ENCODE assay signal across 22 cellular contexts in genomic region chr6:126174697-126175096, GRCh38.
"Had no signal": no experiment of that assay in that cellular context is flagged by ENCODE, and none has a peak within 500 bp of the region (broad histone marks: within the 10 kb centered on the region; RNA-seq: fewer than 3 reads in every experiment).

No MANE protein-coding gene starts in this region.

- H3K27me3 Mint-ChIP-seq: dendritic cell treated with granulocyte-macrophage colony-stimulating factor and Interleukin-4, amounts not matched to agents 40 ng/mL and 50 ng/mL, for 4 days; effector memory CD8-positive, alpha-beta T cell had no signal

- ATAC-seq: effector memory CD8-positive, alpha-beta T cell; esophagus mucosa; gastrocnemius medialis; heart right ventricle; left cardiac atrium; left lung; left ventricle myocardium superior; lower lobe of right lung; mucosa of descending colon had no signal

- H3K9me3 Mint-ChIP-seq: dendritic cell treated with granulocyte-macrophage colony-stimulating factor and Interleukin-4, amounts not matched to agents 40 ng/mL and 50 ng/mL, for 4 days; effector memory CD8-positive, alpha-beta T cell; endodermal cell; mesothelial cell of epicardium had no signal

- H3K27ac Mint-ChIP-seq: dendritic cell treated with granulocyte-macrophage colony-stimulating factor and Interleukin-4, amounts not matched to agents 40 ng/mL and 50 ng/mL, for 4 days; endodermal cell; mesothelial cell of epicardium had no signal

- H3K4me1 Mint-ChIP-seq: endodermal cell had no signal

- H3K4me3 Mint-ChIP-seq: dendritic cell treated with granulocyte-macrophage colony-stimulating factor and Interleukin-4, amounts not matched to agents 40 ng/mL and 50 ng/mL, for 4 days; effector memory CD8-positive, alpha-beta T cell; endodermal cell; mesothelial cell of epicardium had no signal

- H3K36me3 Mint-ChIP-seq: mesothelial cell of epicardium had no signal

- DNase-seq: colonic mucosa; cortex of kidney; effector CD8-positive, alpha-beta T cell; effector memory CD8-positive, alpha-beta T cell; endodermal cell; erythroblast; esophagus squamous epithelium; foreskin melanocyte; gastrocnemius medialis; glutamatergic neuron; head of caudate nucleus; heart right ventricle; hippocampal formation; left cardiac atrium; left lung; left ventricle myocardium superior; lower lobe of right lung; mesenchymal stem cell; mucosa of descending colon had no signal

- H3K4me3 ChIP-seq: colonic mucosa, esophagus squamous epithelium, gastrocnemius medialis, heart right ventricle, left lung, lower lobe of right lung, mucosa of descending colon had no signal
